In the genomic region with DNA sequence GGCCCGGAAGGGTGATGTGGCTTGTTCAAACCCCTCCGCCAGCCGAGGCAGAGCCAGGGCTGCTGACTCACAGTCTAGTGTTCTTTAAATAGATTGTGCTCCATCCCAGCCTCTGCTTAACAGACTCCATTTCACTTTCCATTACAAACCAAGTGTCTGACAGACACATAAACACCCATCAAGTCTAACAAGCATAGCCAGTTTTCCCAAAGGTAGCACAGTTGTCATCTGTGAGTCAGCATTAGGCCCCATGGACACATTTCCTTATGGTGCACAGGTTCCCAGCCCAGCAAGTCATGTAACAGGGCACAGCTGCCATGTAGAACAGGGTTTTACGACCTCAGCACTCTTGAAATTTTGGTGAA, we compare ENCODE assay signal across 9 cellular contexts.
A peak's percentile ranks its signal among the peaks of the same experiment; 100 is the strongest.
DNase-seq lines count a peak whose midpoint lies in the region; FAIRE-seq and TF ChIP-seq lines count a peak whose summit lies in the region.
"Had no signal": no experiment of that assay in that cellular context is flagged by ENCODE, and none has a peak within 500 bp of the region (broad histone marks: within the 10 kb centered on the region; RNA-seq: fewer than 3 reads in every experiment).

No MANE protein-coding gene starts in this region.

- H3K4ac ChIP-seq in H1 (replicated peaks; ENCODE audit: insufficient read length, low read depth, low read length), result no peak overlapping the region

- H4K20me1 ChIP-seq in H1 (replicated peaks in 1 of 2; ENCODE audit: control insufficient read depth in 1 of 2, insufficient read depth in 2 of 2, low read length in 2 of 2) (no peaks in the 10 kb centered on the region), osteoblast (ENCODE audit: insufficient read depth, low read length) (no peaks in the 10 kb centered on the region)

- H4K91ac ChIP-seq in H1 (replicated peaks; ENCODE audit: insufficient read length, low read length), result no peak overlapping the region

- H3K79me1 ChIP-seq in H1 (ENCODE audit: low read depth, low read length), result no peaks in the 10 kb centered on the region

- H3K27ac ChIP-seq in H1 (ENCODE audit: low read depth, low read length), result no peak overlapping the region
- H3K27ac ChIP-seq in osteoblast (ENCODE audit: low read depth, low read length), result peak overlapping the region; percentile 90

- H3K56ac ChIP-seq in H1 (replicated peaks; ENCODE audit: insufficient read length, low read depth, low read length), result no peak overlapping the region

- no peak overlapping the region for H2BK5ac ChIP-seq in H1 (ENCODE audit: low read depth, low read length)

- H3K14ac ChIP-seq in H1 (ENCODE audit: insufficient read length), result no peak overlapping the region

- H3K79me2 ChIP-seq in H1 (ENCODE audit: control insufficient read depth in 1 of 2, insufficient read depth in 2 of 2, low read length in 2 of 2) (no peaks in the 10 kb centered on the region), osteoblast (ENCODE audit: insufficient read depth, low read length) (no peaks in the 10 kb centered on the region)

- no peak overlapping the region for H2BK15ac ChIP-seq in H1 (ENCODE audit: low read length)

- H3K18ac ChIP-seq in H1 (ENCODE audit: extremely low read depth, low read length), result no peak overlapping the region

- H3K9ac ChIP-seq in H1 (replicated peaks in 1 of 4; ENCODE audit: extremely low read depth in 1 of 4, low read depth in 3 of 4, low read length in 3 of 4), result no peak overlapping the region

- no peak overlapping the region for H4K5ac ChIP-seq in H1 (ENCODE audit: insufficient read length, low read depth, low read length)

- no peak overlapping the region for H3K4me2 ChIP-seq in H1 (ENCODE audit: insufficient read depth in 1 of 2, low read depth in 2 of 2, low read length in 2 of 2)
- H3K4me2 ChIP-seq in osteoblast (ENCODE audit: insufficient read depth, low read length), result peak overlapping the region; percentile 71

- no peak for FAIRE-seq in H1 (lab: Jason Lieb, UNC)

- POLR2A ChIA-PET in H1 (lab: Charles Lee; ENCODE audit: partially characterized antibody), result no interaction called here

- H3K23me2 ChIP-seq in H1 (ENCODE audit: low read depth, low read length), result no peaks in the 10 kb centered on the region

- TF ChIP-seq CTCF in H1 (IDR thresholded peaks at IDR 0.05; ENCODE audit: control extremely low read depth in 1 of 3, insufficient read depth in 1 of 3, low read depth in 1 of 3, low read length in 3 of 3) (no peak), osteoblast (IDR thresholded peaks at IDR 0.05; ENCODE audit: extremely low read depth, low read depth, low read length) (no peak)

- H3K27me3 ChIP-seq in H1 (replicated peaks in 1 of 4; ENCODE audit: control insufficient read depth in 3 of 4, extremely low read depth in 1 of 4, insufficient read depth in 3 of 4, low read length in 3 of 4) (no peaks in the 10 kb centered on the region), osteoblast (ENCODE audit: insufficient read depth, low read length) (no peaks in the 10 kb centered on the region)

- 87% methylated on average over 4 of the region's 4 CpGs; no CpG with 5 or more reads in 1 of the 2 experiments for WGBS in H1 (ENCODE audit: extremely low coverage in 1 of 2, insufficient coverage in 1 of 2, insufficient read length in 1 of 2, insufficient replicate concordance in 2 of 2, low coverage in 1 of 2, low lambda C conversion rate in 2 of 2, missing lambda C conversion rate in 1 of 2), 2 experiments

- no peak for TF ChIP-seq POLR2A in H1 (IDR thresholded peaks at IDR 0.05; ENCODE audit: control extremely low read depth in 1 of 2, low read depth in 2 of 2, low read length in 2 of 2)

- no peak for TF ChIP-seq RAD21 in H1 (IDR thresholded peaks at IDR 0.05 in 1 of 2, conservative IDR thresholded peaks at IDR 0.05 in 1 of 2; ENCODE audit: low read depth in 2 of 2, low read length in 2 of 2)

- 0 out of 2 replicates have a peak overlapping the region, but pooled peaks have one; percentile 14 for H2AFZ ChIP-seq in H1 (ENCODE audit: low read length)
- peak overlapping the region; percentile 90 for H2AFZ ChIP-seq in osteoblast (ENCODE audit: low read length)

- CTCF ChIA-PET in H1 (lab: Charles Lee; ENCODE audit: partially characterized antibody), result interaction anchor here (1.7 to 2.1 kb wide), 2 partner anchors 9 to 716 kb away, joined by 5 to 6 read pairs; no protein-coding TSS in a partner anchor

- no peaks in the 10 kb centered on the region for H3K4me1 ChIP-seq in H1 (replicated peaks in 1 of 4; ENCODE audit: control insufficient read depth in 3 of 4, insufficient read depth in 4 of 4, low read length in 3 of 4)
- peaks cover 19% of the 10 kb centered on the region for H3K4me1 ChIP-seq in osteoblast (ENCODE audit: insufficient read depth, low read length)

- peak; percentile 91 for DNase-seq in Daoy (ENCODE audit: low read depth)
- peak; percentile 62 for DNase-seq in NCI-H69 (lab: John Stamatoyannopoulos, UW)
- DNase-seq in H1 (ENCODE audit: low read depth in 1 of 2, low spot score in 2 of 2), result no peak
- DNase-seq in osteoblast (ENCODE audit: insufficient read length, low spot score, missing footprints), result peak; percentile 86
- DNase-seq in DMS79 (lab: John Stamatoyannopoulos, UW), result no peak
- no peak for DNase-seq in stimulated activated CD4-positive, alpha-beta T cell treated with anti-CD3 and anti-CD28 coated beads, Interleukin-4, amount 100 ng/mL, for 4 hours
- DNase-seq in germinal center (ENCODE audit: low spot score), result no peak
- no peak for DNase-seq in activated CD4-positive, alpha-beta T cell treated with anti-CD3 and anti-CD28 coated beads for 1 hour
- DNase-seq: activated CD4-positive, alpha-beta T cell treated with anti-CD3 and anti-CD28 coated beads, Interleukin-2, amount 10 ng/mL, durations not matched to agents 24 days and 14 days had no signal

- H3K4me3 ChIP-seq in H1 (ENCODE audit: extremely low read depth in 1 of 4, insufficient read depth in 2 of 4, low read depth in 3 of 4, low read length in 4 of 4), result no peak overlapping the region
- peak overlapping the region; percentile 49 for H3K4me3 ChIP-seq in osteoblast (ENCODE audit: insufficient read depth, low read length)

- no peak overlapping the region for H2BK12ac ChIP-seq in H1 (ENCODE audit: low read depth, low read length)

- TF ChIP-seq EP300 in H1 (IDR thresholded peaks at IDR 0.05; ENCODE audit: borderline replicate concordance in 1 of 2, low read depth in 2 of 2, low read length in 2 of 2), result no peak

- H3K36me3 ChIP-seq in H1 (ENCODE audit: control insufficient read depth in 2 of 4, insufficient read depth in 4 of 4, low read length in 3 of 4) (no peaks in the 10 kb centered on the region), osteoblast (ENCODE audit: insufficient read depth, low read length) (no peaks in the 10 kb centered on the region)

- no peak overlapping the region for H2BK20ac ChIP-seq in H1 (ENCODE audit: low read length)

- H2AK5ac ChIP-seq in H1 (ENCODE audit: low read depth, low read length), result no peak overlapping the region

- H3K9me3 ChIP-seq in H1 (ENCODE audit: insufficient read depth in 2 of 2, low read depth in 1 of 2, low read length in 1 of 2) (0 out of 4 replicates have a peak, but pooled peaks cover 0 to 2% of the 10 kb centered on the region in 2 experiments), osteoblast (ENCODE audit: low read depth, low read length) (no peaks in the 10 kb centered on the region)

- H4K8ac ChIP-seq in H1 (ENCODE audit: extremely low read depth, insufficient read depth, low read length), result no peak overlapping the region

- H3K23ac ChIP-seq in H1 (ENCODE audit: insufficient read length), result no peak overlapping the region

- H2BK120ac ChIP-seq in H1 (replicated peaks; ENCODE audit: low read depth, low read length), result no peak overlapping the region

TF ChIP-seq in H1, 55 proteins besides CTCF, POLR2A, EP300 and RAD21:
- TF ChIP-seq RBBP5 (IDR thresholded peaks at IDR 0.05; ENCODE audit: borderline replicate concordance, low read depth, low read length) (no peak), TAF1 (IDR thresholded peaks at IDR 0.05; ENCODE audit: low read depth, low read length) (no peak), GTF2F1 (IDR thresholded peaks at IDR 0.05; ENCODE audit: borderline replicate concordance, low read depth, low read length) (no peak), EGR1 (IDR thresholded peaks at IDR 0.05; ENCODE audit: borderline replicate concordance, low read depth, low read length) (no peak)
- TF ChIP-seq, protein P1, sequence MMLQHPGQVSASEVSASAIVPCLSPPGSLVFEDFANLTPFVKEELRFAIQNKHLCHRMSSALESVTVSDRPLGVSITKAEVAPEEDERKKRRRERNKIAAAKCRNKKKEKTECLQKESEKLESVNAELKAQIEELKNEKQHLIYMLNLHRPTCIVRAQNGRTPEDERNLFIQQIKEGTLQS (IDR thresholded peaks at IDR 0.05; ENCODE audit: insufficient read depth, low read depth, low read length), result no peak
TF ChIP-seq in H1: peak in this region for 0.

Comparison
In these comparisons a context has a peak if more than half of its experiments do, and no peak if none do; other contexts are left out.
1. DNase-seq: peak in Daoy (single experiment), NCI-H69 (single experiment) and osteoblast (single experiment); none in H1 (0 of 2), DMS79 (single experiment), stimulated activated CD4-positive, alpha-beta T cell treated with anti-CD3 and anti-CD28 coated beads, Interleukin-4, amount 100 ng/mL, for 4 hours (0 of 2), germinal center (single experiment) and activated CD4-positive, alpha-beta T cell treated with anti-CD3 and anti-CD28 coated beads for 1 hour (single experiment).